Comparison of ENCODE assay signal across 12 cellular contexts in genomic region chr22:37748659-37749058, GRCh38. TPM values are rescaled to one million over a fixed set of nuclear protein-coding genes. Genes with fewer than 3 reads are reported as not detected.
DNase-seq lines count a peak whose midpoint lies in the region; ATAC-seq and TF ChIP-seq lines count a peak whose summit lies in the region.
"Had no signal": no experiment of that assay in that cellular context is flagged by ENCODE, and none has a peak within 500 bp of the region (broad histone marks: within the 10 kb centered on the region; RNA-seq: fewer than 3 reads in every experiment).

No MANE protein-coding gene starts in this region.

- TF ChIP-seq POLR2A in body of pancreas (IDR thresholded peaks at IDR 0.05) (no peak), suprapubic skin (IDR thresholded peaks at IDR 0.05) (no peak)

- H3K27me3 ChIP-seq in body of pancreas (no peaks in the 10 kb centered on the region), lung (ENCODE audit: control insufficient read depth, insufficient read depth) (no peaks in the 10 kb centered on the region), suprapubic skin (no peaks in the 10 kb centered on the region)

- DNase-seq in activated T-cell treated with anti-CD3 and anti-CD28 coated beads, Interleukin-2, amount 50 U/mL, for 24 hours, result no peak
- DNase-seq in activated T-cell treated with anti-CD3 and anti-CD28 coated beads for 4 hours, result no peak
- DNase-seq in body of pancreas, result no peak
- no peak for DNase-seq in lung (ENCODE audit: low spot score)
- DNase-seq in suprapubic skin (ENCODE audit: low spot score in 2 of 2), result no peak
- DNase-seq in activated CD4-positive, CD25-positive, alpha-beta regulatory T cell (lab: John Stamatoyannopoulos, UW), result no peak
- no peak for DNase-seq in NCI-H1436 treated with DMSO at 0.1 percent for 48 hours (lab: John Stamatoyannopoulos, UW)
- DNase-seq: ACHN; activated effector memory CD4-positive, alpha-beta T cell treated with anti-CD3 and anti-CD28 coated beads, Interleukin-2, amount 50 U/mL, for 16 hours; hippocampal formation; KBM-7 had no signal

- H3K4me1 Mint-ChIP-seq in activated T-cell treated with anti-CD3 and anti-CD28 coated beads, Interleukin-2, amount 50 U/mL, for 24 hours (ENCODE audit: low read depth), result peaks cover 32% of the 10 kb centered on the region

- TF ChIP-seq CTCF in body of pancreas (IDR thresholded peaks at IDR 0.05), result no peak
- no peak for TF ChIP-seq CTCF in lung (IDR thresholded peaks at IDR 0.05; ENCODE audit: control extremely low read depth, extremely low read depth)
- no peak for TF ChIP-seq CTCF in suprapubic skin (IDR thresholded peaks at IDR 0.05)

- peak overlapping the region; percentile 68 for H3K27ac Mint-ChIP-seq in activated T-cell treated with anti-CD3 and anti-CD28 coated beads, Interleukin-2, amount 50 U/mL, for 24 hours

- H3K27ac ChIP-seq in body of pancreas, result peak overlapping the region; percentile 73 to 88 (median 86)
- peak overlapping the region; percentile 87 to 99 for H3K27ac ChIP-seq in lung (ENCODE audit: low read depth in 1 of 2, low read length in 1 of 2)
- peak overlapping the region; percentile 96 for H3K27ac ChIP-seq in suprapubic skin

- peaks cover 21% of the 10 kb centered on the region for H3K36me3 Mint-ChIP-seq in activated T-cell treated with anti-CD3 and anti-CD28 coated beads, Interleukin-2, amount 50 U/mL, for 24 hours (ENCODE audit: low read depth)

- TF ChIP-seq EP300 in suprapubic skin (IDR thresholded peaks at IDR 0.05), result no peak

- no peak for ATAC-seq in body of pancreas
- no peak for ATAC-seq in lung (ENCODE audit: insufficient read depth, low FRiP score)
- ATAC-seq in HG03025 (IDR thresholded peaks at IDR 0.05; ENCODE audit: low FRiP score, unreplicated experiment), result no peak

- H3K4me1 ChIP-seq in body of pancreas (peaks cover 75% of the 10 kb centered on the region), lung (ENCODE audit: control insufficient read depth in 2 of 2, insufficient read depth in 2 of 2, low read length in 2 of 2) (peaks cover 33 to 44% of the 10 kb centered on the region in 2 donors), suprapubic skin (peaks cover 85% of the 10 kb centered on the region)

- no peaks in the 10 kb centered on the region for H3K27me3 Mint-ChIP-seq in activated T-cell treated with anti-CD3 and anti-CD28 coated beads, Interleukin-2, amount 50 U/mL, for 24 hours

- no peak overlapping the region for H3K4me3 Mint-ChIP-seq in activated T-cell treated with anti-CD3 and anti-CD28 coated beads, Interleukin-2, amount 50 U/mL, for 24 hours

- no peaks in the 10 kb centered on the region for H3K36me3 ChIP-seq in body of pancreas (replicated peaks in 1 of 2; ENCODE audit: insufficient read depth in 1 of 2, low read depth in 2 of 2)
- peaks cover 0 to 5% of the 10 kb centered on the region in 2 donors for H3K36me3 ChIP-seq in lung (ENCODE audit: control insufficient read depth in 2 of 2, insufficient read depth in 2 of 2, low read length in 2 of 2)
- H3K36me3 ChIP-seq in suprapubic skin, result peaks cover 2% of the 10 kb centered on the region

- 36 to 39% methylated on average over 8 of the region's 8 CpGs for whole genome bisulfite sequencing in body of pancreas, 2 donors
- WGBS in lung, 2 donors, result 67 to 76% methylated on average over 8 of the region's 8 CpGs
- WGBS in suprapubic skin, result 75% methylated on average over 8 of the region's 8 CpGs

- H3K9me3 Mint-ChIP-seq in activated T-cell treated with anti-CD3 and anti-CD28 coated beads, Interleukin-2, amount 50 U/mL, for 24 hours, result no peaks in the 10 kb centered on the region

- no peak overlapping the region for H3K4me3 ChIP-seq in body of pancreas
- H3K4me3 ChIP-seq in lung, result no peak overlapping the region
- no peak overlapping the region for H3K4me3 ChIP-seq in suprapubic skin

- no peaks in the 10 kb centered on the region for H3K9me3 ChIP-seq in body of pancreas
- H3K9me3 ChIP-seq in lung (ENCODE audit: control insufficient read depth in 2 of 2, insufficient read depth in 1 of 2, low read length in 1 of 2), result no peaks in the 10 kb centered on the region
- H3K9me3 ChIP-seq in suprapubic skin, result no peaks in the 10 kb centered on the region

- intact Hi-C loops in body of pancreas (cut with DNase I), result no loop called here

RNA-seq across cellular contexts. Expression of gene TRIOBP, which starts 51.8 kb away (rescaled TPM):
- total RNA-seq in body of pancreas (10 to 100 TPM; 65.6 to 76.5 TPM), lung (100 to 1,000 TPM in 1 of 2 donors, 10 to 100 TPM in 1; 99.3 to 105 TPM), suprapubic skin (10 to 100 TPM; 58.6 to 71.6 (median 64.3) TPM)
- 10 to 100 TPM; 37.1 to 70.7 TPM for polyA plus RNA-seq in lung

RNA-seq across cellular contexts. Expression of gene GCAT, which starts 59.1 kb away (rescaled TPM):
- 10 to 100 TPM; 31.6 to 42.5 TPM for total RNA-seq in body of pancreas
- total RNA-seq in lung, result 10 to 100 TPM; 11.7 to 17.2 TPM
- 10 to 100 TPM in 1 of 2 donors, 1 to 10 TPM in 1; 9.3 to 31.1 TPM for polyA plus RNA-seq in lung
- 10 to 100 TPM; 11.3 to 34.5 (median 20.1) TPM for total RNA-seq in suprapubic skin
